18 cellular contexts compared by ENCODE assay signal in the genomic region with DNA sequence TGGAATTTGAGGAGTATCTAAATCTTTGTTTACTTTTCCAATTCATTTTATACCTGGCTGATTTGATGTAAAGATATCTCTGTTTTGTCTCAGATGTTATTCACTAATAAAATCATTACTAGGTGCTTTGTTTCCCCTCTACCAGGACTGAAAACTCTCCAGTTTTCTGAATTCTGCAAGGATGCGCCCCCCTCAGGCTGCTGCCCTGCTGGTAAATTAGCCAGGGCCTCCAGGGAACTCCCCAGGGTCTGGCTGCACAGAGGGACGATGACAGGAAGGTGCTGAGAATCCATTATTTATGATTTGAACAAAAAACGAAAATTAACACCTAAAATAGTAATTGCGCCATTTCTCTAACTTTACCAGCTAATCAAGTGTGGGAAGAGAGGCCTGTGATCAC.
"Had no signal": no experiment of that assay in that cellular context is flagged by ENCODE, and none has a peak within 500 bp of the region (broad histone marks: within the 10 kb centered on the region; RNA-seq: fewer than 3 reads in every experiment).

No MANE protein-coding gene starts in this region.

- H3K27me3 Mint-ChIP-seq: activated CD8-positive, alpha-beta T cell treated with anti-CD3 and anti-CD28 coated beads for 36 hours had no signal

- H3K4me3 ChIP-seq: body of pancreas, colonic mucosa, lower lobe of right lung, thoracic aorta, upper lobe of right lung had no signal

- H2AFZ ChIP-seq: parathyroid adenoma had no signal

- DNase-seq: activated CD4-positive, alpha-beta T cell treated with anti-CD3 and anti-CD28 coated beads for 36 hours; activated CD8-positive, alpha-beta T cell treated with anti-CD3 and anti-CD28 coated beads for 36 hours; activated effector memory CD4-positive, alpha-beta T cell treated with anti-CD3 and anti-CD28 coated beads, Interleukin-2, amount 50 U/mL, for 16 hours; activated T-cell treated with anti-CD3 and anti-CD28 coated beads, Interleukin-2, amount 50 U/mL, for 48 hours; body of pancreas; central memory CD4-positive, alpha-beta T cell; colonic mucosa; foreskin fibroblast; left colon; lower lobe of right lung; midbrain; T-cell; T-helper 9 cell; upper lobe of right lung had no signal

- H3K4me1 ChIP-seq: body of pancreas, colonic mucosa, lower lobe of right lung, parathyroid adenoma, upper lobe of right lung had no signal

- H3K9me3 ChIP-seq: body of pancreas, colonic mucosa, upper lobe of right lung had no signal

- H3K9ac ChIP-seq: parathyroid adenoma had no signal

- H3K36me3 Mint-ChIP-seq: activated naive CD4-positive, alpha-beta T cell treated with anti-CD3 and anti-CD28 coated beads, Interleukin-2, amount 50 U/mL, for 72 hours; stimulated activated effector memory CD8-positive, alpha-beta T cell treated with anti-CD3 and anti-CD28 coated beads, Interleukin-12 subunit alpha, Interleukin-12 subunit beta, amount 100 ng/mL, for 72 hours; T-cell had no signal

- H3K27ac Mint-ChIP-seq: activated CD4-positive, alpha-beta T cell treated with anti-CD3 and anti-CD28 coated beads for 36 hours; activated CD8-positive, alpha-beta T cell treated with anti-CD3 and anti-CD28 coated beads for 36 hours; activated naive CD4-positive, alpha-beta T cell treated with anti-CD3 and anti-CD28 coated beads, Interleukin-2, amount 50 U/mL, for 72 hours; stimulated activated effector memory CD8-positive, alpha-beta T cell treated with anti-CD3 and anti-CD28 coated beads, Interleukin-12 subunit alpha, Interleukin-12 subunit beta, amount 100 ng/mL, for 72 hours; T-cell had no signal

- H3K27me3 ChIP-seq: body of pancreas, colonic mucosa, upper lobe of right lung had no signal

- H3K4me3 Mint-ChIP-seq: activated CD4-positive, alpha-beta T cell treated with anti-CD3 and anti-CD28 coated beads for 36 hours; activated CD8-positive, alpha-beta T cell treated with anti-CD3 and anti-CD28 coated beads for 36 hours; stimulated activated effector memory CD8-positive, alpha-beta T cell treated with anti-CD3 and anti-CD28 coated beads, Interleukin-12 subunit alpha, Interleukin-12 subunit beta, amount 100 ng/mL, for 72 hours; T-cell had no signal

- H3K27ac ChIP-seq: body of pancreas, colonic mucosa, lower lobe of right lung, parathyroid adenoma, thoracic aorta, upper lobe of right lung had no signal

- ATAC-seq: activated CD4-positive, alpha-beta T cell treated with anti-CD3 and anti-CD28 coated beads for 36 hours; activated CD8-positive, alpha-beta T cell treated with anti-CD3 and anti-CD28 coated beads for 36 hours; activated naive CD4-positive, alpha-beta T cell treated with anti-CD3 and anti-CD28 coated beads, Interleukin-2, amount 50 U/mL, for 72 hours; body of pancreas; left colon; lower lobe of right lung; stimulated activated effector memory CD8-positive, alpha-beta T cell treated with anti-CD3 and anti-CD28 coated beads, Interleukin-12 subunit alpha, Interleukin-12 subunit beta, amount 100 ng/mL, for 72 hours; T-cell; upper lobe of right lung had no signal

- H3K79me2 ChIP-seq: parathyroid adenoma had no signal

- H3K4me1 Mint-ChIP-seq: activated CD4-positive, alpha-beta T cell treated with anti-CD3 and anti-CD28 coated beads for 36 hours; stimulated activated effector memory CD8-positive, alpha-beta T cell treated with anti-CD3 and anti-CD28 coated beads, Interleukin-12 subunit alpha, Interleukin-12 subunit beta, amount 100 ng/mL, for 72 hours; T-cell had no signal

- H3K36me3 ChIP-seq: colonic mucosa, lower lobe of right lung, thoracic aorta, upper lobe of right lung had no signal
